8 cellular contexts compared by ENCODE assay signal in the genomic region with DNA sequence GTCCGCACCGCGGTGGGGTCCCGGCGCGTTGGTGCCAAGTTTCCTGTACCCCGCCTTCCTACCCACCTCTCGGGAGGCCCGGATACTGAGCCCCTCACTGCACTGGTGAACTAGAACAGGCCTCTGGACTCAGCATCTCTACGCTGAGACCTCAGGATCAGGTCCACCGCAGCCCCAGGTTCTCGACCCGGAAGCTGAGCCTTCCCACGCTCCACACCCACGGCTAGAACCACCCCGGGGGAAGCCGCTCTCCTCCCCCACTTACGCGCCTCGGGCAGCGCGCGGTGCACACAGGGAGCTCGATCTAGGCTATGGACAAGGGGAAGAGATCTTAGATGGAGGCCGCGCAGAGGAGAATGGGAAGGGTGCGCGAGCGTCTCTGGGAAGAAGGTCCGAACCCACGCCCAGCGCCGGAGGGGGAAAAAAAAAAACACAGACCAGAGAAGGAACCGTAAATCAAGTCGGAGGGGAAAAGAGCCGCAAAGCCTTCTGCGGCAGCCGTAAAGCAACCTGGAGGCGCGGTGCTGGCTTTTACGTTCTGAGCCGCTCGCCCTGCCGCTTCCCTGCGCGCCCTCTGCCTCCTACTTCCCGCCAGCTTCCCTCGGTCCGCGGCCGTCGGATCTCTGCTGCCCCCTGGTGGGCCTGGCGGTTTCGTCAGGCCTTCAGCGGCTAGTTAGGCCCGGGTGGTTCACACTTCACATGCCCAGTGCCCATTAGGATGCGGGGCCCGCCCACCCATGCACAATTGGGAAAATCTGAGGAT. TPM values are rescaled to one million over a fixed set of nuclear protein-coding genes. Genes with fewer than 3 reads are reported as not detected.
DNase-seq lines count a peak whose midpoint lies in the region; ATAC-seq and TF ChIP-seq lines count a peak whose summit lies in the region.

A gene (minus strand): TSS at position 358 of the 763 bp plus-strand sequence. CDS start 16,636 bp downstream, outside the sequence.

- no peaks in the 10 kb centered on the region; the same call in 1 of the 2 replicates for H4K20me1 ChIP-seq in PC-9 (ENCODE audit: insufficient read depth)

- H3F3A ChIP-seq in PC-9 (ENCODE audit: insufficient read depth, low read depth), result peaks cover 31% of the 10 kb centered on the region

- intact Hi-C loops in PC-9 (cut with micrococcal nuclease; ENCODE audit: unreplicated experiment), result loop anchor here (1.0 to 5.0 kb wide), 7 partner anchors 42 to 658 kb away; a partner anchor contains a TSS

- peaks cover 42% of the 10 kb centered on the region for H3K79me2 ChIP-seq in PC-9 (ENCODE audit: low read depth)

- BruUV-seq in PC-9 (replicated peaks; lab: Mats Ljungman, UMichigan), result TSS peak; percentile 67

- no peaks in the 10 kb centered on the region for H3K9me2 ChIP-seq in PC-9 (ENCODE audit: insufficient read depth)

- ATAC-seq in GM21576 (IDR thresholded peaks at IDR 0.05; ENCODE audit: unreplicated experiment), result peak; percentile 78

- peak within 1 kb of the TSS; percentile 88 for H2AFZ ChIP-seq in PC-9

- peaks cover 40% of the 10 kb centered on the region for H3K4me1 Mint-ChIP-seq in activated T-cell treated with anti-CD3 and anti-CD28 coated beads, Interleukin-2, amount 50 U/mL, for 24 hours (ENCODE audit: low read depth)

- CTCF ChIA-PET in PC-9 (lab: Charles Lee), result interaction anchor here (0.5 to 1.2 kb wide), 16 partner anchors 17 to 591 kb away, joined by 3 to 11 read pairs (median 4); a partner anchor contains a TSS

- H3K36me3 Mint-ChIP-seq in activated T-cell treated with anti-CD3 and anti-CD28 coated beads, Interleukin-2, amount 50 U/mL, for 24 hours (ENCODE audit: low read depth), result peaks cover 28% of the 10 kb centered on the region

- no peaks in the 10 kb centered on the region for H3K9me3 ChIP-seq in PC-9 (ENCODE audit: insufficient read depth, low read depth)
- no peaks in the 10 kb centered on the region for H3K9me3 ChIP-seq in mucosa of stomach (ENCODE audit: control insufficient read depth, low read length)

- H3K9me3 Mint-ChIP-seq in activated T-cell treated with anti-CD3 and anti-CD28 coated beads, Interleukin-2, amount 50 U/mL, for 24 hours, result no peaks in the 10 kb centered on the region

- H3K9ac ChIP-seq in mucosa of stomach (ENCODE audit: low read length), result peak within 1 kb of the TSS; percentile 83

- peak within 1 kb of the TSS; percentile 95 for H3K27ac Mint-ChIP-seq in activated T-cell treated with anti-CD3 and anti-CD28 coated beads, Interleukin-2, amount 50 U/mL, for 24 hours

- H3K27me3 ChIP-seq in PC-9 (ENCODE audit: insufficient read depth, low read depth), result no peaks in the 10 kb centered on the region
- no peaks in the 10 kb centered on the region for H3K27me3 ChIP-seq in mucosa of stomach (ENCODE audit: control insufficient read depth, insufficient read depth, low read length)

- H3K4me2 ChIP-seq in PC-9, result peak within 1 kb of the TSS; percentile 86

- no peaks in the 10 kb centered on the region for H3K27me3 Mint-ChIP-seq in activated T-cell treated with anti-CD3 and anti-CD28 coated beads, Interleukin-2, amount 50 U/mL, for 24 hours

- H3K4me3 ChIP-seq in Jurkat, Clone E6-1 (ENCODE audit: low read length), result peak within 1 kb of the TSS; percentile 73
- H3K4me3 ChIP-seq in PC-9 (peak within 1 kb of the TSS; percentile 62), mucosa of stomach (ENCODE audit: low read length) (peak within 1 kb of the TSS; percentile 62)

- H3K4me3 Mint-ChIP-seq in activated T-cell treated with anti-CD3 and anti-CD28 coated beads, Interleukin-2, amount 50 U/mL, for 24 hours, result peak within 1 kb of the TSS; percentile 97

- H3K4me1 ChIP-seq in PC-9 (replicated peaks; ENCODE audit: insufficient read depth), result peaks cover 19% of the 10 kb centered on the region
- H3K4me1 ChIP-seq in mucosa of stomach (ENCODE audit: control insufficient read depth, insufficient read depth, low read length), result peaks cover 10% of the 10 kb centered on the region

- peak within 1 kb of the TSS; percentile 79 for H3K27ac ChIP-seq in PC-9

- DNase-seq in DMS153 treated with DMSO at 0.1 percent for 48 hours (lab: John Stamatoyannopoulos, UW; ENCODE audit: unreplicated experiment) (peak; percentile 97), PC-9 (peak; percentile 98 to 99), erythroblast (lab: John Stamatoyannopoulos, UW) (peak; percentile 99)
- peak; percentile 99 for DNase-seq in Jurkat, Clone E6-1 (ENCODE audit: low read depth, low spot score)
- peak; percentile 99 for DNase-seq in activated T-cell treated with anti-CD3 and anti-CD28 coated beads, Interleukin-2, amount 50 U/mL, for 24 hours
- peak; percentile 93 for DNase-seq in stimulated activated CD8-positive, alpha-beta memory T cell treated with anti-CD3 and anti-CD28 coated beads, Interleukin-7, amount 100 ng/mL, for 24 hours (ENCODE audit: low read depth)

- peak; percentile 99 for TF ChIP-seq CTCF in PC-9 (conservative IDR thresholded peaks at IDR 0.05)

- POLR2A ChIA-PET in PC-9 (lab: Charles Lee; ENCODE audit: unreplicated experiment), result interaction anchor here (0.5 to 0.8 kb wide), 9 partner anchors 38 to 763 kb away, joined by 3 to 13 read pairs (median 6); no protein-coding TSS in a partner anchor

- H3K36me3 ChIP-seq in PC-9 (ENCODE audit: low read depth) (no peaks in the 10 kb centered on the region; the same call in 1 of the 2 replicates), mucosa of stomach (ENCODE audit: control insufficient read depth, insufficient read depth, low read length) (no peaks in the 10 kb centered on the region)

- TF ChIP-seq POLR2A in erythroblast (IDR thresholded peaks at IDR 0.05; ENCODE audit: low read length), result peak; percentile 88

RNA-seq across cellular contexts. Expression of the gene that starts here (rescaled TPM):
- 15.7 TPM for polyA plus RNA-seq in Jurkat, Clone E6-1 (2012; ENCODE audit: insufficient read depth, insufficient read length)
- total RNA-seq in PC-9 (2021), result 19.7 and 25.0 TPM in 2 replicates

Comparison
In these comparisons a context has a peak if more than half of its experiments do, and no peak if none do; other contexts are left out.
1. Peak in every context shown above with its lines: DNase-seq, ATAC-seq, H3K4me3 ChIP-seq and H3K27ac ChIP-seq.